ENCODE assay signal across 15 cellular contexts in genomic region chr20:7694940-7695567, GRCh38.
"Had no signal": no experiment of that assay in that cellular context is flagged by ENCODE, and none has a peak within 500 bp of the region (broad histone marks: within the 10 kb centered on the region; RNA-seq: fewer than 3 reads in every experiment).

No MANE protein-coding gene starts in this region.

- H3K36me3 ChIP-seq: adrenal gland, cardiac muscle cell, esophagus squamous epithelium, gastrocnemius medialis, left lung, thyroid gland, WERI-Rb-1 had no signal

- H3K9me3 ChIP-seq: adrenal gland, esophagus squamous epithelium, gastrocnemius medialis, left lung, thyroid gland had no signal

- H3K27ac ChIP-seq: adrenal gland, cardiac muscle cell, esophagus squamous epithelium, gastrocnemius medialis, left lung, thyroid gland, WERI-Rb-1 had no signal

- H3K4me1 ChIP-seq: esophagus squamous epithelium, gastrocnemius medialis, left lung, thyroid gland had no signal

- DNase-seq: activated CD4-positive, alpha-beta T cell treated with anti-CD3 and anti-CD28 coated beads for 1 hour; activated gamma-delta T cell; adrenal gland; effector memory CD4-positive, alpha-beta T cell; esophagus squamous epithelium; gastrocnemius medialis; head of caudate nucleus; left lung; stimulated activated CD4-positive, alpha-beta T cell treated with anti-CD3 and anti-CD28 coated beads, Interleukin-4, amount 100 ng/mL, for 4 hours; T-helper 17 cell; thyroid gland; WERI-Rb-1 had no signal

- H3K4me3 ChIP-seq: adrenal gland, cardiac muscle cell, esophagus squamous epithelium, gastrocnemius medialis, left lung, thyroid gland had no signal

- ATAC-seq: activated naive CD4-positive, alpha-beta T cell treated with anti-CD3 and anti-CD28 coated beads, Interleukin-2, amount 50 U/mL, for 72 hours; left lung; stimulated activated memory B cell treated with anti-CD40 and anti-IgM and Interleukin-4, amounts not matched to agents 10 μg/mL and 1 μg/mL and 100 μg/mL, for 72 hours; T-helper 17 cell had no signal

- H3K27me3 ChIP-seq: adrenal gland, cardiac muscle cell, esophagus squamous epithelium, gastrocnemius medialis, left lung, thyroid gland had no signal
